15 cellular contexts compared by ENCODE assay signal in the genomic region with DNA sequence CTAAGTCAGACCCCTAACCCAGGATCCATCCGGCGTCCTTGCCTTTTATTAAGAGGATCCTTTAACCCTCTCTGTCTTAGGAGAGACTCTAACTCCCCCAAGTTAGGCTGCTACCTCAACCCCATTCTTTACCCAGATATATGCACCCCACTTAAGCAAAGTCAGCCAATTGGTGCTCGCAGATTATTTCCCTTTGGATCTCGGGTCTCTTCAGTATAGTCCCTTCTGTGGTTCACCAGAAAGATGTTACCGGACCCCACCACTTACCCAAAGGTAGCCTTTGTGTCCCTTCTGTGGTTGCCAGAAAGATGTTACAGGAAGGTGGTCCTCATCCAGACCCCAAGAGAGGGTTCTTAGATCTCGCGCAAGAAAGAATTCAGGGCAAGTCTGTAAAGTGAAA.
A peak's percentile ranks its signal among the peaks of the same experiment; 100 is the strongest.
DNase-seq lines count a peak whose midpoint lies in the region; ATAC-seq and TF ChIP-seq lines count a peak whose summit lies in the region.
"Had no signal": no experiment of that assay in that cellular context is flagged by ENCODE, and none has a peak within 500 bp of the region (broad histone marks: within the 10 kb centered on the region; RNA-seq: fewer than 3 reads in every experiment).

No MANE protein-coding gene starts in this region.

- no peaks in the 10 kb centered on the region for H3K9me3 ChIP-seq in OCI-LY3 (ENCODE audit: insufficient read depth, low read length)
- no peaks in the 10 kb centered on the region for H3K9me3 ChIP-seq in aorta (ENCODE audit: control insufficient read depth, low read length)
- no peaks in the 10 kb centered on the region for H3K9me3 ChIP-seq in CD8-positive, alpha-beta T cell (ENCODE audit: low read length)

- H3K27ac ChIP-seq in ACC112 (ENCODE audit: low read depth, low read length) (no peak overlapping the region), OCI-LY3 (ENCODE audit: low read length) (no peak overlapping the region), aorta (ENCODE audit: low read depth in 1 of 2, low read length in 2 of 2) (no peak overlapping the region)
- H3K27ac ChIP-seq in CD8-positive, alpha-beta T cell (ENCODE audit: low read depth, low read length): no peak overlapping the region
- H3K27ac ChIP-seq: C4-2B had no signal

- H3K79me2 ChIP-seq in ACC112 (ENCODE audit: control insufficient read depth, insufficient read depth, low read length, unreplicated experiment): no peaks in the 10 kb centered on the region
- H3K79me2 ChIP-seq in OCI-LY3 (ENCODE audit: low read length): no peaks in the 10 kb centered on the region

- 96% methylated on average over 7 of the region's 7 CpGs for WGBS in aorta, 2 donors

- H3K9ac ChIP-seq in OCI-LY3 (ENCODE audit: low read length): no peak overlapping the region

- no peak overlapping the region for H3K4me2 ChIP-seq in OCI-LY3 (ENCODE audit: low read length)

- POLR2A ChIA-PET in CD8-positive, alpha-beta T cell (lab: Charles Lee): no interaction called here

- peaks cover 10% of the 10 kb centered on the region for H3K9me3 Mint-ChIP-seq in CD8-positive, alpha-beta T cell

- H3K27me3 ChIP-seq in ACC112 (ENCODE audit: insufficient read depth, low read length) (no peaks in the 10 kb centered on the region), OCI-LY3 (ENCODE audit: low read depth, low read length) (no peaks in the 10 kb centered on the region), aorta (ENCODE audit: control insufficient read depth in 1 of 2, insufficient read depth in 2 of 2, low read length in 1 of 2) (no peaks in the 10 kb centered on the region)
- no peaks in the 10 kb centered on the region for H3K27me3 ChIP-seq in CD8-positive, alpha-beta T cell (ENCODE audit: insufficient read depth, low read length)

- no peak for TF ChIP-seq CTCF in OCI-LY3 (IDR thresholded peaks at IDR 0.05; ENCODE audit: low read depth, low read length)
- no peak for TF ChIP-seq CTCF in CD8-positive, alpha-beta T cell (IDR thresholded peaks at IDR 0.05)

- ATAC-seq in HG02798 (IDR thresholded peaks at IDR 0.05; ENCODE audit: poor library complexity, unreplicated experiment): peak; percentile 25
- peak; percentile 45 for ATAC-seq in left lobe of liver
- no peak for ATAC-seq in aorta (ENCODE audit: low FRiP score)
- no peak for ATAC-seq in CD8-positive, alpha-beta T cell
- ATAC-seq: HCT116 had no signal

- H3K4me3 ChIP-seq in ACC112 (ENCODE audit: low read depth, low read length): peak overlapping the region; percentile 69; the same call in 1 of the 2 replicates
- no peak overlapping the region for H3K4me3 ChIP-seq in OCI-LY3 (ENCODE audit: low read length)
- no peak overlapping the region for H3K4me3 ChIP-seq in aorta (ENCODE audit: low read length in 2 of 2)
- no peak overlapping the region for H3K4me3 ChIP-seq in CD8-positive, alpha-beta T cell (ENCODE audit: low read depth, low read length)

- H3K4me3 Mint-ChIP-seq in CD8-positive, alpha-beta T cell: no peak overlapping the region

- CTCF ChIA-PET in CD8-positive, alpha-beta T cell (lab: Charles Lee): no interaction called here

- no peaks in the 10 kb centered on the region for H4K20me1 ChIP-seq in OCI-LY3 (ENCODE audit: insufficient read depth, low read length)

- H3K36me3 Mint-ChIP-seq in CD8-positive, alpha-beta T cell: no peaks in the 10 kb centered on the region

- DNase-seq in left lobe of liver (ENCODE audit: low spot score) (no peak), nucleus accumbens (lab: John Stamatoyannopoulos, UW) (no peak), DMS53 treated with DMSO at 0.1 percent for 48 hours (lab: John Stamatoyannopoulos, UW; ENCODE audit: unreplicated experiment) (no peak), aorta (no peak)
- DNase-seq in CD8-positive, alpha-beta T cell: no peak
- DNase-seq: COR-L47, DMS153, NCI-H2171, NCI-H446 treated with DMSO at 0.1 percent for 48 hours, SIG-M5 had no signal

- no peaks in the 10 kb centered on the region for H3K36me3 ChIP-seq in ACC112 (ENCODE audit: insufficient read depth, low read length)
- H3K36me3 ChIP-seq in OCI-LY3 (replicated peaks; ENCODE audit: low read depth, low read length): no peaks in the 10 kb centered on the region
- no peaks in the 10 kb centered on the region for H3K36me3 ChIP-seq in aorta (ENCODE audit: control insufficient read depth in 1 of 2, insufficient read depth in 2 of 2, low read length in 1 of 2)
- H3K36me3 ChIP-seq in CD8-positive, alpha-beta T cell (ENCODE audit: insufficient read depth, low read length): no peaks in the 10 kb centered on the region

- no peaks in the 10 kb centered on the region for H3K27me3 Mint-ChIP-seq in CD8-positive, alpha-beta T cell (ENCODE audit: low read depth)

- no peaks in the 10 kb centered on the region for H3K4me1 Mint-ChIP-seq in CD8-positive, alpha-beta T cell (ENCODE audit: low read depth)

- no peaks in the 10 kb centered on the region for H3K4me1 ChIP-seq in ACC112 (ENCODE audit: control insufficient read depth, insufficient read depth, low read length, unreplicated experiment)
- no peaks in the 10 kb centered on the region for H3K4me1 ChIP-seq in OCI-LY3 (ENCODE audit: low read length)
- H3K4me1 ChIP-seq in aorta (ENCODE audit: control insufficient read depth in 1 of 2, insufficient read depth in 2 of 2, low read length in 2 of 2): no peaks in the 10 kb centered on the region
- H3K4me1 ChIP-seq in CD8-positive, alpha-beta T cell (ENCODE audit: insufficient read depth, low read length): no peaks in the 10 kb centered on the region

- H2AFZ ChIP-seq in ACC112 (ENCODE audit: low read length, unreplicated experiment): peak overlapping the region; percentile 66
- peak overlapping the region; percentile 30; the same call in 1 of the 2 replicates for H2AFZ ChIP-seq in OCI-LY3 (ENCODE audit: low read depth, low read length)

- intact Hi-C loops in aorta (cut with DNase I): no loop called here
- intact Hi-C loops in CD8-positive, alpha-beta T cell (cut with DNase I, micrococcal nuclease): no loop called here

- H3K27ac Mint-ChIP-seq in CD8-positive, alpha-beta T cell: no peak overlapping the region

Comparison
In these comparisons a context has a peak if more than half of its experiments do, and no peak if none do; other contexts are left out.
1. ATAC-seq: peak in HG02798 (single experiment) and left lobe of liver (single experiment); none in aorta (single experiment) and CD8-positive, alpha-beta T cell (single experiment).